ENCODE assay signal across 32 cellular contexts in the genomic region with DNA sequence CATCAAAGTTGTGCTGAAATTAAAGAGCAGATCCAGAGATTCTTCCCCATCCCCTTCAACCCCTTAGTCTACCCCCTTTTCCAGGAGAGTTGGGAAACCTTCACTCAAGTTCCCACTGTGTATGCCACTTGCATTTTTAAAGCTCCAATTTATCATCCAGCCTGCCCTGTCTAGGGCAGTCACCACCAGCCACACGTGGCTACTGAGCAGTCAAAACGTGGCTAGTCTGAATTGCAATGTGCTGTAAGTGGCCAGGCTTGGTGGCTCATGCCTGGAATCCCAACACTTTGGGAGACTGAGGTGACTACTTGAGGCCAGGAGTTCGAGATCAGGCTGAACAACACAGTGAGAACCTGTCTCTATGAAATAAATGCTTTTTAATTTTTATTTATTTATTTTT. TPM values are rescaled to one million over a fixed set of nuclear protein-coding genes. Genes with fewer than 3 reads are reported as not detected.
"Had no signal": no experiment of that assay in that cellular context is flagged by ENCODE, and none has a peak within 500 bp of the region (broad histone marks: within the 10 kb centered on the region; RNA-seq: fewer than 3 reads in every experiment).

No MANE protein-coding gene starts in this region.

- H3K27ac Mint-ChIP-seq: activated CD8-positive, alpha-beta T cell treated with anti-CD3 and anti-CD28 coated beads, Interleukin-2, amount 10 ng/mL, durations not matched to agents 7 days and 5 days; activated naive CD4-positive, alpha-beta T cell treated with anti-CD3 and anti-CD28 coated beads, Interleukin-2, amount 50 U/mL, for 24 hours; T-helper 1 cell treated with Interleukin-12 subunit alpha and Interleukin-12 subunit beta and Interleukin-4 antibody, amounts not matched to agents 30 μg/mL and 1 μg/mL, for 36 hours; WTC11 had no signal

- H3K4me3 ChIP-seq: ascending aorta, body of pancreas, Peyer's patch, SJSA1 had no signal

- H3K9me3 ChIP-seq: SJSA1 had no signal

- H3K4me1 ChIP-seq: ascending aorta, body of pancreas, Peyer's patch, SJSA1 had no signal

- H3K27me3 Mint-ChIP-seq: activated naive CD4-positive, alpha-beta T cell treated with anti-CD3 and anti-CD28 coated beads, Interleukin-2, amount 50 U/mL, for 24 hours had no signal

- H3K27ac ChIP-seq: ascending aorta, body of pancreas, Peyer's patch, RWPE1, SJSA1 had no signal

- ATAC-seq: activated CD8-positive, alpha-beta T cell treated with anti-CD3 and anti-CD28 coated beads, Interleukin-2, amount 10 ng/mL, durations not matched to agents 7 days and 5 days; body of pancreas; SK-N-SH treated with all-trans-retinoic acid at 6 μM for 48 hours; WTC11 had no signal

- H3K36me3 ChIP-seq: ascending aorta, Peyer's patch, SJSA1 had no signal

- H3K27me3 ChIP-seq: ascending aorta, body of pancreas, Peyer's patch, SJSA1 had no signal

- H3K4me3 Mint-ChIP-seq: activated CD8-positive, alpha-beta T cell treated with anti-CD3 and anti-CD28 coated beads, Interleukin-2, amount 10 ng/mL, durations not matched to agents 7 days and 5 days; activated naive CD4-positive, alpha-beta T cell treated with anti-CD3 and anti-CD28 coated beads, Interleukin-2, amount 50 U/mL, for 24 hours; central memory CD8-positive, alpha-beta T cell; T-helper 1 cell treated with Interleukin-12 subunit alpha and Interleukin-12 subunit beta and Interleukin-4 antibody, amounts not matched to agents 30 μg/mL and 1 μg/mL, for 36 hours; WTC11 had no signal

- DNase-seq: activated CD4-positive, alpha-beta T cell treated with anti-CD3 and anti-CD28 coated beads for 48 hours; activated CD4-positive, alpha-beta T cell treated with anti-CD3 and anti-CD28 coated beads, Interleukin-2, amount 50 U/mL, for 4 hours; activated CD4-positive, CD25-positive, alpha-beta regulatory T cell treated with anti-CD3 and anti-CD28 coated beads, Interleukin-2, amount 50 U/mL, for 72 hours; activated CD8-positive, alpha-beta memory T cell treated with anti-CD3 and anti-CD28 coated beads, Interleukin-2, amount 50 U/mL, for 48 hours; activated CD8-positive, alpha-beta T cell treated with anti-CD3 and anti-CD28 coated beads, Interleukin-2, amount 10 ng/mL, durations not matched to agents 7 days and 5 days; activated effector memory CD4-positive, alpha-beta T cell treated with Interleukin-2 at 50 U/mL for 16 hours; activated naive CD4-positive, alpha-beta T cell; activated T-cell treated with anti-CD3 and anti-CD28 coated beads, Interleukin-2, amount 50 U/mL, for 1 hour; body of pancreas; KG1; NCI-H1048; NCI-H2029; NCI-H2107; NCI-H2171 treated with DMSO at 0.1 percent for 48 hours; NCI-H345; NCI-H510A; NCI-H526 treated with DMSO at 0.1 percent for 48 hours; NCI-H82; Peyer's patch; SHP77 had no signal

- H3K4me1 Mint-ChIP-seq: activated naive CD4-positive, alpha-beta T cell treated with anti-CD3 and anti-CD28 coated beads, Interleukin-2, amount 50 U/mL, for 24 hours; central memory CD8-positive, alpha-beta T cell; WTC11 had no signal

RNA-seq across cellular contexts. Expression of gene C20orf173, which starts 47.4 kb away (rescaled TPM):
- total RNA-seq: activated CD8-positive, alpha-beta T cell treated with anti-CD3 and anti-CD28 coated beads, Interleukin-2, amount 10 ng/mL, durations not matched to agents 7 days and 5 days; ascending aorta; body of pancreas; bronchial epithelial cell; LHCN-M2; M059J; OCI-LY7; Peyer's patch; SJSA1; WTC11 had no signal
